ENCODE assay signal across 1 cellular context in the genomic region with DNA sequence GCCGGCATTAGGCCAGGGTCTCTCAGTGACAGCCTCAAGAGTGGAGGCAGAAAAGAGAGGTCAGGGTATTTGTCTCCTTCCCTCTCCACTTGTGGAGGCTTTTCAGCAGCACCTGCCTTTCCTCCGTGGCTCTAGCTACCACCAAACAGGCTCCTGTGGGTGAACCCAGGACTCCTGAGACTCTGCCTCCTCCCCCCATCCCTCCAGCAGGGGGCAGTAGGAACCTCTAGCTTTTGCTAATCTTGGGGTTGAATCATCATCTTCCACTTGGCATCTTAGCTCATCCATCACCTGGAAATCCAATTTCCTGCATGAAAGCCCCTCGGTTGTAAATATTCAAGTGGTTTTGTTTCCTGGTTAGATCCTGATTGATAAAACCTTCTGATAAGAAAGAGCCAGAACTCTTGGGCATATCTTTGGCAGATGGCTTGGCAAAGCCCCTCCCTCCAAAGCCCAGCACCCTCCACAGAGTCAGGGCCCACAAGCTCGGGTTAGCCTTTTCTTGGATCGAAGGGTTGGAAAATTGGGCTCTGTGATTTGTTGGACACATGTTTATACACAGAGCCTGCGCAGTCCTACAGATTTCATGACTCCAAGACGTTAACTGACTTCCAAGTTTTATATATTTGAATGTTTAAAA.
TF ChIP-seq lines count a peak whose summit lies in the region.

No MANE protein-coding gene starts in this region.

TF ChIP-seq in K562, 482 proteins besides CTCF, POLR2A, EP300 and RAD21 (continued from another document):
- TF ChIP-seq, protein P1, sequence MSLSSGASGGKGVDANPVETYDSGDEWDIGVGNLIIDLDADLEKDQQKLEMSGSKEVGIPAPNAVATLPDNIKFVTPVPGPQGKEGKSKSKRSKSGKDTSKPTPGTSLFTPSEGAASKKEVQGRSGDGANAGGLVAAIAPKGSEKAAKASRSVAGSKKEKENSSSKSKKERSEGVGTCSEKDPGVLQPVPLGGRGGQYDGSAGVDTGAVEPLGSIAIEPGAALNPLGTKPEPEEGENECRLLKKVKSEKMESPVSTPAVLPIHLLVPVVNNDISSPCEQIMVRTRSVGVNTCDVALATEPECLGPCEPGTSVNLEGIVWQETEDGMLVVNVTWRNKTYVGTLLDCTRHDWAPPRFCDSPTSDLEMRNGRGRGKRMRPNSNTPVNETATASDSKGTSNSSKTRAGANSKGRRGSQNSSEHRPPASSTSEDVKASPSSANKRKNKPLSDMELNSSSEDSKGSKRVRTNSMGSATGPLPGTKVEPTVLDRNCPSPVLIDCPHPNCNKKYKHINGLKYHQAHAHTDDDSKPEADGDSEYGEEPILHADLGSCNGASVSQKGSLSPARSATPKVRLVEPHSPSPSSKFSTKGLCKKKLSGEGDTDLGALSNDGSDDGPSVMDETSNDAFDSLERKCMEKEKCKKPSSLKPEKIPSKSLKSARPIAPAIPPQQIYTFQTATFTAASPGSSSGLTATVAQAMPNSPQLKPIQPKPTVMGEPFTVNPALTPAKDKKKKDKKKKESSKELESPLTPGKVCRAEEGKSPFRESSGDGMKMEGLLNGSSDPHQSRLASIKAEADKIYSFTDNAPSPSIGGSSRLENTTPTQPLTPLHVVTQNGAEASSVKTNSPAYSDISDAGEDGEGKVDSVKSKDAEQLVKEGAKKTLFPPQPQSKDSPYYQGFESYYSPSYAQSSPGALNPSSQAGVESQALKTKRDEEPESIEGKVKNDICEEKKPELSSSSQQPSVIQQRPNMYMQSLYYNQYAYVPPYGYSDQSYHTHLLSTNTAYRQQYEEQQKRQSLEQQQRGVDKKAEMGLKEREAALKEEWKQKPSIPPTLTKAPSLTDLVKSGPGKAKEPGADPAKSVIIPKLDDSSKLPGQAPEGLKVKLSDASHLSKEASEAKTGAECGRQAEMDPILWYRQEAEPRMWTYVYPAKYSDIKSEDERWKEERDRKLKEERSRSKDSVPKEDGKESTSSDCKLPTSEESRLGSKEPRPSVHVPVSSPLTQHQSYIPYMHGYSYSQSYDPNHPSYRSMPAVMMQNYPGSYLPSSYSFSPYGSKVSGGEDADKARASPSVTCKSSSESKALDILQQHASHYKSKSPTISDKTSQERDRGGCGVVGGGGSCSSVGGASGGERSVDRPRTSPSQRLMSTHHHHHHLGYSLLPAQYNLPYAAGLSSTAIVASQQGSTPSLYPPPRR (CRISPR knock-in tag; IDR thresholded peaks at IDR 0.05; ENCODE audit: borderline replicate concordance) = no peak
- TF ChIP-seq ZNF507 (tag; conservative IDR thresholded peaks at IDR 0.05) (no peak), ELF4 (CRISPR knock-in tag; IDR thresholded peaks at IDR 0.05) (no peak)
